ENCODE assay signal across 19 cellular contexts in genomic region chr2:173240083-173240482, GRCh38.
DNase-seq lines count a peak whose midpoint lies in the region; ATAC-seq and TF ChIP-seq lines count a peak whose summit lies in the region.
"Had no signal": no experiment of that assay in that cellular context is flagged by ENCODE, and none has a peak within 500 bp of the region (broad histone marks: within the 10 kb centered on the region; RNA-seq: fewer than 3 reads in every experiment).

No MANE protein-coding gene starts in this region.

- no peaks in the 10 kb centered on the region for H3K9me3 ChIP-seq in heart left ventricle
- H3K9me3 ChIP-seq: HAP-1, ovary, SK-N-SH had no signal

- no peak overlapping the region for H3K27ac ChIP-seq in heart left ventricle
- H3K27ac ChIP-seq: coronary artery, ovary, PC-9 had no signal

- TF ChIP-seq CTCF in heart left ventricle (IDR thresholded peaks at IDR 0.05): no peak

- DNase-seq in NCI-H2171 treated with DMSO at 0.1 percent for 48 hours (lab: John Stamatoyannopoulos, UW) (no peak), NCI-H345 (lab: John Stamatoyannopoulos, UW) (no peak), NCI-H226 (no peak), heart left ventricle (no peak)
- DNase-seq: activated CD4-positive, alpha-beta T cell treated with anti-CD3 and anti-CD28 coated beads for 4 hours; activated CD8-positive, alpha-beta memory T cell treated with anti-CD3 and anti-CD28 coated beads, Interleukin-2, amount 50 U/mL, for 48 hours; CD8-positive, alpha-beta T cell; NCI-H187; NCI-H524 treated with DMSO at 0.1 percent for 48 hours; ovary; PC-9; SK-N-SH had no signal

- no peak overlapping the region for H3K4me3 ChIP-seq in heart left ventricle
- H3K4me3 ChIP-seq: coronary artery, HAP-1, ovary, PC-9 had no signal

- WGBS in heart left ventricle, 4 donors: 93 to 100% (median 96%) methylated on average over 2 of the region's 2 CpGs

- intact Hi-C loops in heart left ventricle (cut with DNase I): loop anchor here in 1 of 10 donors (10.0 kb wide), 1 partner anchor 115 kb away; the partner anchor contains the start of gene CDCA7

- no peaks in the 10 kb centered on the region for H3K27me3 ChIP-seq in heart left ventricle
- H3K27me3 ChIP-seq: ovary had no signal

- TF ChIP-seq POLR2A in heart left ventricle (IDR thresholded peaks at IDR 0.05): no peak

- no peaks in the 10 kb centered on the region for H3K4me1 ChIP-seq in heart left ventricle

- peak; percentile 19 for ATAC-seq in GM18502 (IDR thresholded peaks at IDR 0.05; ENCODE audit: poor library complexity, unreplicated experiment)
- ATAC-seq in GM19397 (IDR thresholded peaks at IDR 0.05; ENCODE audit: unreplicated experiment): peak; percentile 13
- peak; percentile 39 for ATAC-seq in HG02610 (IDR thresholded peaks at IDR 0.05; ENCODE audit: unreplicated experiment)
- ATAC-seq in HG03095 (IDR thresholded peaks at IDR 0.05; ENCODE audit: unreplicated experiment): peak; percentile 10
- ATAC-seq in heart left ventricle: no peak
- ATAC-seq: CD8-positive, alpha-beta T cell; sciatic nerve had no signal

- peaks cover 0 to 49% (median 11%) of the 10 kb centered on the region in 9 donors for H3K36me3 ChIP-seq in heart left ventricle
- H3K36me3 ChIP-seq: ovary had no signal

Comparison
In these comparisons a context has a peak if more than half of its experiments do, and no peak if none do; other contexts are left out.
1. ATAC-seq: peak in GM18502 (single experiment), GM19397 (single experiment), HG02610 (single experiment) and HG03095 (single experiment); none in heart left ventricle (0 of 4).